In the genomic region with DNA sequence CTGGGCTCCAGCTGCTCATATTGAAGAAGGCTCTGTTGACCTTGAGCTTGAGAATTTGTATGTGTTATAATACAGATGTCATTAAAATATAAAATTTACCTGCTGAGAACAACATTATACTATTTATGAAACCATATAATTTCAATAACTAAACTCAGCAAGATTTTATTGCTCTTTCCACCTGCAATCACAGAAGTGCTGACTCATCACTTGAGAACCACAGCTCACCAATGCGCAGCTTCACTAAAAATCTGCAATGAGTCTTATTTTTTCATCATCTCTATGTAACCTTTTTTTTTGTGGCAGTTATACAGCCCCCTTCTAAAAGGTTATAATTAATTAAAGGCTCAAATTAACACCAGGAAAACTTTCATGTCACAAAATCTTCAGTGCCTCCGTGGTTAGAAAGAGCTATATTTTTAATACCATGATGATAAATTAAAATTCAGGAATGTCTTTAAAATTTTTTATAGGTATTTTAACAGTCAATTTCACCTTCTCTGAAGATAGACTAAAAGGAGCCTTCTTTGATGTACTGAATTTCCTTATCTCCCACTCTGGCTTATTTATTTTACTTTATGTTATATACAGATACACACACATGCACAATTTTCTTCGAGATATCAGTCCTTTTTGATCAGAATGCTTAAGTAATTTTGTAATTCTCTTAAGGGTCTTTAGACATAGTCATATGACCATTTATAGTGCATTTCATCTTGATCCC, we compare ENCODE assay signal across 18 cellular contexts.
"Had no signal": no experiment of that assay in that cellular context is flagged by ENCODE, and none has a peak within 500 bp of the region (broad histone marks: within the 10 kb centered on the region; RNA-seq: fewer than 3 reads in every experiment).

No MANE protein-coding gene starts in this region.

- H3K9me3 ChIP-seq: esophagus muscularis mucosa, left ventricle myocardium inferior, psoas muscle, sigmoid colon had no signal

- H3K4me1 Mint-ChIP-seq: memory B cell had no signal

- H3K4me3 ChIP-seq: dorsolateral prefrontal cortex, esophagus muscularis mucosa, left ventricle myocardium inferior, psoas muscle, sigmoid colon had no signal

- H3K27me3 ChIP-seq: sigmoid colon had no signal

- DNase-seq: activated CD4-positive, alpha-beta T cell treated with anti-CD3 and anti-CD28 coated beads for 4 hours; activated CD8-positive, alpha-beta memory T cell treated with anti-CD3 and anti-CD28 coated beads, Interleukin-2, amount 50 U/mL, for 4 hours; activated CD8-positive, alpha-beta T cell treated with anti-CD3 and anti-CD28 coated beads for 36 hours; activated T-cell treated with anti-CD3 and anti-CD28 coated beads, Interleukin-2, amount 50 U/mL, for 72 hours; aorta; dorsolateral prefrontal cortex; foreskin fibroblast; glutamatergic neuron; left ventricle myocardium inferior; nephron progenitor cell; psoas muscle; sigmoid colon; stimulated activated CD4-positive, alpha-beta T cell treated with anti-CD3 and anti-CD28 coated beads, Interleukin-2, amount 100 ng/mL, for 48 hours; stimulated activated naive CD4-positive, alpha-beta T cell treated with Interleukin-2 at 50 U/mL for 16 hours; WERI-Rb-1 had no signal

- H3K36me3 Mint-ChIP-seq: memory B cell, type B pancreatic cell had no signal

- H3K27ac Mint-ChIP-seq: activated CD8-positive, alpha-beta T cell treated with anti-CD3 and anti-CD28 coated beads for 36 hours; activated T-cell treated with anti-CD3 and anti-CD28 coated beads, Interleukin-2, amount 50 U/mL, for 72 hours; memory B cell; nephron progenitor cell; type B pancreatic cell had no signal

- H3K27ac ChIP-seq: dorsolateral prefrontal cortex, esophagus muscularis mucosa, left ventricle myocardium inferior, psoas muscle, sigmoid colon, WERI-Rb-1 had no signal

- H3K4me3 Mint-ChIP-seq: activated CD8-positive, alpha-beta T cell treated with anti-CD3 and anti-CD28 coated beads for 36 hours; activated T-cell treated with anti-CD3 and anti-CD28 coated beads, Interleukin-2, amount 50 U/mL, for 72 hours; memory B cell; nephron progenitor cell; type B pancreatic cell had no signal

- H3K9me3 Mint-ChIP-seq: activated CD8-positive, alpha-beta T cell treated with anti-CD3 and anti-CD28 coated beads for 36 hours; activated T-cell treated with anti-CD3 and anti-CD28 coated beads, Interleukin-2, amount 50 U/mL, for 72 hours; memory B cell; nephron progenitor cell; type B pancreatic cell had no signal

- ATAC-seq: activated CD8-positive, alpha-beta T cell treated with anti-CD3 and anti-CD28 coated beads for 36 hours; activated T-cell treated with anti-CD3 and anti-CD28 coated beads, Interleukin-2, amount 50 U/mL, for 72 hours; psoas muscle had no signal

- H3K4me1 ChIP-seq: left ventricle myocardium inferior, psoas muscle had no signal

- H3K36me3 ChIP-seq: esophagus muscularis mucosa, left ventricle myocardium inferior, sigmoid colon, WERI-Rb-1 had no signal
